8 cellular contexts compared by ENCODE assay signal in the genomic region with DNA sequence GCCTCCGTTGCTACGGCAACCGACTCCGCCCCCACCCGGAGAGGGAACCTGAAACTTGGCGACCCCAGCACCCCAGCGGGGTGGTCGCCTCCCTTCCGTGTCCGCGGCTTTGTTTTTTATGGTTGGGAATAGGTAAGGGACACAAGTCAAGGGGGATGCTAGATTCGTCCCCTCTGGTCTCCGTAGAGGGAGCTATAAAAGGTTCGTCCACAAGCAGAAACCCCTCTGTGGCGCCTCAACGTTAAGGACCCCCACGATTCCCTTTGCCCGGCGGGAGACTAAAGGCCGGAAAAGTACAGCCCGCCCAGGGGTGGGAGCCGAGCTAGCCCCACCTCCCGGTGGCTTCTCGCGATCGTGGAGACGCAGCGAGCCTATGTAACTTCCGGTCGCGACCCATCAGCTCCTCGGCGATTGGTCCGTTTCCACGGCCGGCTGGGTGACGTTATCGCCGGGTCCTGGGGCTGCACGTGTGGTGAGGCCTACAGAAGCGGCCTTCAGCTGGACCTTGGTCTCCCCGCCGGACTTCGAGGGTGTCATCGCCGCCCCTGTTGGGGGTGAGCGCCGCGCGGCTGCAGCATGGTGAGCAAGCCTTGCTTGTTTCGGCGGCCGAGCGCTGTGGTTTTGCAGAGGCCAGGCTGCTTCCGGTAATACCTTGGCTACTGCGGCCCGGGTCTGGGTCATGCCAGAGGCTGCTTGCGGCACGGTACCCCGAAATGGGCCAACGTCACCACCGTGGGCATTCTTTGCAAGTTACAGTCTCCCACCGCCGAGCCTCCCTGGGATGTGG. TPM values are rescaled to one million over a fixed set of nuclear protein-coding genes. Genes with fewer than 3 reads are reported as not detected.
DNase-seq lines count a peak whose midpoint lies in the region; ATAC-seq, FAIRE-seq and TF ChIP-seq lines count a peak whose summit lies in the region.

A gene with protein sequence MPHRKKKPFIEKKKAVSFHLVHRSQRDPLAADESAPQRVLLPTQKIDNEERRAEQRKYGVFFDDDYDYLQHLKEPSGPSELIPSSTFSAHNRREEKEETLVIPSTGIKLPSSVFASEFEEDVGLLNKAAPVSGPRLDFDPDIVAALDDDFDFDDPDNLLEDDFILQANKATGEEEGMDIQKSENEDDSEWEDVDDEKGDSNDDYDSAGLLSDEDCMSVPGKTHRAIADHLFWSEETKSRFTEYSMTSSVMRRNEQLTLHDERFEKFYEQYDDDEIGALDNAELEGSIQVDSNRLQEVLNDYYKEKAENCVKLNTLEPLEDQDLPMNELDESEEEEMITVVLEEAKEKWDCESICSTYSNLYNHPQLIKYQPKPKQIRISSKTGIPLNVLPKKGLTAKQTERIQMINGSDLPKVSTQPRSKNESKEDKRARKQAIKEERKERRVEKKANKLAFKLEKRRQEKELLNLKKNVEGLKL (plus strand): TSS at position 437 of the 787 bp plus-strand sequence. CDS start 140 bp downstream, at position 577.

- peak within 1 kb of the TSS; percentile 94 to 95 for H3K27ac ChIP-seq in right atrium auricular region
- H3K27ac ChIP-seq in psoas muscle: peak within 1 kb of the TSS; percentile 86

- H3K9me3 ChIP-seq in right atrium auricular region (no peaks in the 10 kb centered on the region), psoas muscle (no peaks in the 10 kb centered on the region)

- H3K4me1 ChIP-seq in right atrium auricular region (peaks cover 0 to 18% of the 10 kb centered on the region in 2 donors), psoas muscle (peaks cover 15% of the 10 kb centered on the region)

- intact Hi-C loops in T-helper 2 cell treated with Interferon-gamma antibody and Interleukin-4, amounts not matched to agents 100 ng/mL and 5 ng/mL, for 36 hours (cut with micrococcal nuclease): loop anchor here (1.0 to 10.0 kb wide), 13 partner anchors 222 to 1698 kb away; partner anchors contain the start of genes ADAT2, AIG1, HIVEP2 and NMBR
- intact Hi-C loops in psoas muscle (cut with DNase I): loop anchor here (5.0 to 10.0 kb wide), 3 partner anchors 161 to 1892 kb away; partner anchors contain the start of gene EPM2A (in 1 of the 2)

- no peaks in the 10 kb centered on the region for H3K27me3 ChIP-seq in right atrium auricular region
- no peaks in the 10 kb centered on the region for H3K27me3 ChIP-seq in psoas muscle (ENCODE audit: insufficient read depth in 3 of 3, low read length in 2 of 3)

- ATAC-seq in GM18499 (IDR thresholded peaks at IDR 0.05; ENCODE audit: insufficient read depth, unreplicated experiment) (peak; percentile 98), HG02943 (IDR thresholded peaks at IDR 0.05; ENCODE audit: low read depth, unreplicated experiment) (peak; percentile 99), psoas muscle (peak; percentile 99 to 100 (median 100))

- TF ChIP-seq CTCF in right atrium auricular region (IDR thresholded peaks at IDR 0.05) (no peak), psoas muscle (IDR thresholded peaks at IDR 0.05) (no peak)

- H3K36me3 ChIP-seq in right atrium auricular region (peaks cover 36% of the 10 kb centered on the region), psoas muscle (ENCODE audit: insufficient read depth in 1 of 2, low read depth in 1 of 2) (peaks cover 10 to 39% of the 10 kb centered on the region in 2 donors)

- WGBS in psoas muscle, 3 donors: 0 to 1% (median 0%) methylated on average over 63 to 64 of the region's 64 CpGs

- FAIRE-seq in urothelium cell line (lab: Jason Lieb, UNC): peak; percentile 87

- H3K4me3 ChIP-seq in right atrium auricular region (peak within 1 kb of the TSS; percentile 69 to 75), psoas muscle (peak within 1 kb of the TSS; percentile 85)

- DNase-seq in NCI-H187 treated with DMSO at 0.1 percent for 48 hours (lab: John Stamatoyannopoulos, UW) (peak; percentile 35), anterior cingulate cortex (lab: John Stamatoyannopoulos, UW) (peak; percentile 67 to 98 (median 95)), right atrium auricular region (ENCODE audit: low spot score) (peak; percentile 98), psoas muscle (peak; percentile 97 to 98), urothelium cell line (ENCODE audit: low spot score) (peak; percentile 99)

RNA-seq across cellular contexts. Expression of the gene that starts here (rescaled TPM):
- 31.7 and 32.6 TPM in 2 replicates for total RNA-seq in T-helper 2 cell treated with Interferon-gamma antibody and Interleukin-4, amounts not matched to agents 100 ng/mL and 5 ng/mL, for 36 hours
- total RNA-seq in right atrium auricular region (1 to 10 TPM; 8.4 to 9.1 TPM), psoas muscle (10 to 100 TPM; 19.1 to 36.6 (median 31.7) TPM)
- polyA plus RNA-seq in psoas muscle: 10 to 100 TPM; 31.8 to 57.1 (median 41.4) TPM

Comparison
In these comparisons a context has a peak if more than half of its experiments do, and no peak if none do; other contexts are left out.
1. Peak in every context shown above with its lines: DNase-seq, ATAC-seq, H3K4me3 ChIP-seq and H3K27ac ChIP-seq.
2. DNase-seq: peak in every context shown above with its lines; median percentile 99 in urothelium cell line; 98 in right atrium auricular region; 98 in psoas muscle; 95 in anterior cingulate cortex; 35 in NCI-H187 treated with DMSO at 0.1 percent for 48 hours.